ENCODE assay signal across 9 cellular contexts in genomic region chr4:48445704-48446103, GRCh38. TPM values are rescaled to one million over a fixed set of nuclear protein-coding genes. Genes with fewer than 3 reads are reported as not detected.
A peak's percentile ranks its signal among the peaks of the same experiment; 100 is the strongest.
DNase-seq lines count a peak whose midpoint lies in the region; ATAC-seq and TF ChIP-seq lines count a peak whose summit lies in the region.
"Had no signal": no experiment of that assay in that cellular context is flagged by ENCODE, and none has a peak within 500 bp of the region (broad histone marks: within the 10 kb centered on the region; RNA-seq: fewer than 3 reads in every experiment).

No MANE protein-coding gene starts in this region.

- intact Hi-C loops in left lung (cut with DNase I), result no loop called here

- H2AFZ ChIP-seq in GM23248, result peak overlapping the region; percentile 49; the same call in 1 of the 2 replicates

- H3K27ac ChIP-seq in GM23248 (no peak overlapping the region), left lung (no peak overlapping the region)

- H3K4me1 Mint-ChIP-seq in activated T-cell treated with anti-CD3 and anti-CD28 coated beads, Interleukin-2, amount 50 U/mL, for 24 hours (ENCODE audit: low read depth), result peaks cover 2% of the 10 kb centered on the region

- H4K20me1 ChIP-seq in GM23248 (ENCODE audit: insufficient read depth), result no peaks in the 10 kb centered on the region

- H3K27ac Mint-ChIP-seq in activated T-cell treated with anti-CD3 and anti-CD28 coated beads, Interleukin-2, amount 50 U/mL, for 24 hours, result no peak overlapping the region

- no peak overlapping the region for H3K9ac ChIP-seq in GM23248

- H3K36me3 ChIP-seq in GM23248 (ENCODE audit: low read depth), result no peaks in the 10 kb centered on the region
- H3K36me3 ChIP-seq in left lung, result no peaks in the 10 kb centered on the region
- H3K36me3 ChIP-seq in H7 (replicated peaks; ENCODE audit: control insufficient read depth, insufficient read depth, low read length), result no peaks in the 10 kb centered on the region

- H3K4me1 ChIP-seq in GM23248 (ENCODE audit: insufficient read depth) (no peaks in the 10 kb centered on the region), left lung (no peaks in the 10 kb centered on the region)

- no peaks in the 10 kb centered on the region for H3K27me3 Mint-ChIP-seq in activated T-cell treated with anti-CD3 and anti-CD28 coated beads, Interleukin-2, amount 50 U/mL, for 24 hours

- H3K79me2 ChIP-seq in GM23248 (ENCODE audit: insufficient read depth), result no peaks in the 10 kb centered on the region

- TF ChIP-seq CTCF in left lung (IDR thresholded peaks at IDR 0.05), result peak; percentile 45 to 60

- no peak overlapping the region for H3K4me3 Mint-ChIP-seq in activated T-cell treated with anti-CD3 and anti-CD28 coated beads, Interleukin-2, amount 50 U/mL, for 24 hours

- no peak overlapping the region for H3K4me3 ChIP-seq in GM23248
- no peak overlapping the region for H3K4me3 ChIP-seq in left lung
- no peak overlapping the region for H3K4me3 ChIP-seq in H7 (ENCODE audit: insufficient read depth, low read depth, low read length)

- H3K9me3 Mint-ChIP-seq in activated T-cell treated with anti-CD3 and anti-CD28 coated beads, Interleukin-2, amount 50 U/mL, for 24 hours, result no peaks in the 10 kb centered on the region

- DNase-seq in AG20443 (ENCODE audit: low spot score) (peak; percentile 25), GM23248 (peak; percentile 31), amniotic epithelial cell (ENCODE audit: low read depth) (peak; percentile 8), left lung (no peak), NCI-H774 (lab: John Stamatoyannopoulos, UW) (no peak), H7 (no peak)
- DNase-seq in activated T-cell treated with anti-CD3 and anti-CD28 coated beads, Interleukin-2, amount 50 U/mL, for 24 hours, result no peak
- DNase-seq: NCI-H2107 had no signal

- H3F3A ChIP-seq in GM23248 (ENCODE audit: insufficient read depth), result no peaks in the 10 kb centered on the region

- no peaks in the 10 kb centered on the region for H3K27me3 ChIP-seq in GM23248 (replicated peaks; ENCODE audit: insufficient read depth)
- H3K27me3 ChIP-seq in left lung, result no peaks in the 10 kb centered on the region
- no peaks in the 10 kb centered on the region for H3K27me3 ChIP-seq in H7 (ENCODE audit: control insufficient read depth, insufficient read depth, low read length)

- WGBS in GM23248 (ENCODE audit: low coverage in 1 of 2, low lambda C conversion rate in 2 of 2, missing lambda C conversion rate in 2 of 2), 2 experiments, result 8 to 13% methylated on average over 3 of the region's 3 CpGs

- H3K9me3 ChIP-seq in GM23248 (ENCODE audit: low read depth), result no peaks in the 10 kb centered on the region
- no peaks in the 10 kb centered on the region for H3K9me3 ChIP-seq in left lung

- H3K4me2 ChIP-seq in GM23248 (ENCODE audit: unreplicated experiment), result no peak overlapping the region

- in situ Hi-C loops in GM23248 (cut with MboI), result no loop called here

- H3K9me2 ChIP-seq in GM23248 (ENCODE audit: insufficient read depth), result no peaks in the 10 kb centered on the region

- ATAC-seq in left lung (peak; percentile 38), GM19463 (IDR thresholded peaks at IDR 0.05; ENCODE audit: unreplicated experiment) (no peak)

- no peaks in the 10 kb centered on the region for H3K36me3 Mint-ChIP-seq in activated T-cell treated with anti-CD3 and anti-CD28 coated beads, Interleukin-2, amount 50 U/mL, for 24 hours (ENCODE audit: low read depth)

RNA-seq across cellular contexts. Expression of gene SLC10A4, which starts 37.4 kb away (rescaled TPM):
- total RNA-seq in GM23248 (2014; rRNA removed; shearing (Covaris generic)), result not detected in 2 replicates
- not detected in 2 replicates for polyA plus RNA-seq in GM23248 (2016; fragmentation: Nextera tagmentation; extraction: Ambion mirVana)
- under 1 TPM; 0.73 to 0.84 TPM for total RNA-seq in left lung
- 1.3 and 1.5 TPM in 2 replicates for total RNA-seq in H7 (2014; rRNA removed; shearing (Covaris generic))

RNA-seq across cellular contexts. Expression of gene ZAR1, which starts 44.3 kb away (rescaled TPM):
- not detected in 2 replicates for total RNA-seq in GM23248 (2014; rRNA removed; shearing (Covaris generic))
- polyA plus RNA-seq in GM23248 (2016; fragmentation: Nextera tagmentation; extraction: Ambion mirVana), result not detected in 2 replicates
- total RNA-seq in left lung, result under 1 TPM; 0.18 to 0.23 TPM
- total RNA-seq in H7 (2014; rRNA removed; shearing (Covaris generic)), result 0.66 and 1.00 TPM in 2 replicates

Comparison
In these comparisons a context has a peak if more than half of its experiments do, and no peak if none do; other contexts are left out.
1. DNase-seq: peak in AG20443 (single experiment), GM23248 (single experiment) and amniotic epithelial cell (single experiment); none in left lung (0 of 2), NCI-H774 (single experiment), activated T-cell treated with anti-CD3 and anti-CD28 coated beads, Interleukin-2, amount 50 U/mL, for 24 hours (single experiment) and H7 (single experiment).